12 cellular contexts compared by ENCODE assay signal in genomic region chr1:54477153-54477561, GRCh38.
DNase-seq lines count a peak whose midpoint lies in the region; ATAC-seq and TF ChIP-seq lines count a peak whose summit lies in the region.
"Had no signal": no experiment of that assay in that cellular context is flagged by ENCODE, and none has a peak within 500 bp of the region (broad histone marks: within the 10 kb centered on the region; RNA-seq: fewer than 3 reads in every experiment).

No MANE protein-coding gene starts in this region.

- POLR2A ChIA-PET in CD4-positive, alpha-beta memory T cell (lab: Charles Lee; ENCODE audit: partially characterized antibody) = interaction anchor here (0.6 to 10.4 kb wide), 6 partner anchors 9 to 70 kb away, joined by 4 to 121 read pairs (median 25); partner anchors contain the start of gene SSBP3

- H4K20me1 ChIP-seq in GM23338 (replicated peaks; ENCODE audit: insufficient read depth) = no peaks in the 10 kb centered on the region

- no peak for DNase-seq in CD4-positive, alpha-beta memory T cell
- DNase-seq in GM23338 (ENCODE audit: low spot score) (no peak), natural killer cell (no peak), retina (no peak), Right ventricle myocardium inferior (ENCODE audit: missing footprints) (no peak)
- DNase-seq: amniotic stem cell; head of caudate nucleus; NCI-H524; stimulated activated CD4-positive, alpha-beta T cell treated with anti-CD3 and anti-CD28 coated beads, Interleukin-2, amount 100 ng/mL, for 24 hours; stimulated activated CD8-positive, alpha-beta memory T cell treated with anti-CD3 and anti-CD28 coated beads, Interleukin-4, amount 100 ng/mL, for 48 hours had no signal

- ATAC-seq in GM23338 = no peak
- ATAC-seq in activated T-helper 17 cell treated with anti-CD3 and anti-CD28 coated beads, Interleukin-2, amount 50 U/mL, for 72 hours (replicated peaks) = peak; percentile 32
- ATAC-seq in natural killer cell = no peak
- ATAC-seq in GM21526 (IDR thresholded peaks at IDR 0.05; ENCODE audit: low FRiP score, unreplicated experiment) = no peak
- no peak for ATAC-seq in Right ventricle myocardium inferior

- intact Hi-C loops in CD4-positive, alpha-beta memory T cell (cut with micrococcal nuclease) = loop anchor here (1.0 to 2.0 kb wide), 2 partner anchors 11 to 16 kb away; no protein-coding TSS in a partner anchor
- intact Hi-C loops in natural killer cell (cut with micrococcal nuclease) = no loop called here
- intact Hi-C loops in Right ventricle myocardium inferior (cut with DNase I) = no loop called here

- no peak overlapping the region for H3K27ac ChIP-seq in CD4-positive, alpha-beta memory T cell (ENCODE audit: low read depth, low read length)
- H3K27ac ChIP-seq in GM23338 (ENCODE audit: low read depth) = no peak overlapping the region

- H3K9me2 ChIP-seq in GM23338 (ENCODE audit: insufficient read depth) = no peaks in the 10 kb centered on the region; the same call in 1 of the 2 replicates

- no peaks in the 10 kb centered on the region for H3K79me2 ChIP-seq in GM23338 (replicated peaks; ENCODE audit: insufficient read depth)

- H3K4me1 Mint-ChIP-seq in CD4-positive, alpha-beta memory T cell = peaks cover 56 to 82% (median 69%) of the 10 kb centered on the region in 4 donors
- H3K4me1 Mint-ChIP-seq in GM23338 = peaks cover 72% of the 10 kb centered on the region
- peaks cover 44% of the 10 kb centered on the region for H3K4me1 Mint-ChIP-seq in activated T-helper 17 cell treated with anti-CD3 and anti-CD28 coated beads, Interleukin-2, amount 50 U/mL, for 72 hours
- peaks cover 69 to 83% of the 10 kb centered on the region in 2 donors for H3K4me1 Mint-ChIP-seq in natural killer cell

- no peak for TF ChIP-seq CTCF in GM23338 (conservative IDR thresholded peaks at IDR 0.05; ENCODE audit: low read depth in 2 of 2)
- no peak for TF ChIP-seq CTCF in natural killer cell (IDR thresholded peaks at IDR 0.05)

- peak overlapping the region; percentile 98 for H3K4me2 ChIP-seq in GM23338

- H3K9me3 ChIP-seq in CD4-positive, alpha-beta memory T cell (ENCODE audit: control insufficient read depth in 1 of 2, low read length in 2 of 2) = no peaks in the 10 kb centered on the region

- peaks cover 0 to 2% of the 10 kb centered on the region in 2 donors for H3K27me3 Mint-ChIP-seq in CD4-positive, alpha-beta memory T cell
- H3K27me3 Mint-ChIP-seq in GM23338 (ENCODE audit: insufficient read depth, low read depth, poor library complexity) (peaks cover 44% of the 10 kb centered on the region), natural killer cell (ENCODE audit: low read depth in 2 of 2) (no peaks in the 10 kb centered on the region)
- peaks cover 9% of the 10 kb centered on the region for H3K27me3 Mint-ChIP-seq in activated T-helper 17 cell treated with anti-CD3 and anti-CD28 coated beads, Interleukin-2, amount 50 U/mL, for 72 hours

- H3K36me3 Mint-ChIP-seq in CD4-positive, alpha-beta memory T cell = no peaks in the 10 kb centered on the region
- H3K36me3 Mint-ChIP-seq in GM23338 (ENCODE audit: low read depth) (no peaks in the 10 kb centered on the region), natural killer cell (no peaks in the 10 kb centered on the region)
- no peaks in the 10 kb centered on the region for H3K36me3 Mint-ChIP-seq in activated T-helper 17 cell treated with anti-CD3 and anti-CD28 coated beads, Interleukin-2, amount 50 U/mL, for 72 hours (ENCODE audit: low read depth)

- no peak overlapping the region for H2AFZ ChIP-seq in GM23338

- peaks cover 77% of the 10 kb centered on the region for H3K4me1 ChIP-seq in CD4-positive, alpha-beta memory T cell (ENCODE audit: insufficient read depth, low read length)
- H3K4me1 ChIP-seq in GM23338 (ENCODE audit: insufficient read depth) = peaks cover 61% of the 10 kb centered on the region

- no peaks in the 10 kb centered on the region for H3K27me3 ChIP-seq in CD4-positive, alpha-beta memory T cell (ENCODE audit: insufficient read depth, low read length)
- H3K27me3 ChIP-seq in GM23338 (ENCODE audit: insufficient read depth) = peaks cover 57% of the 10 kb centered on the region

- no peak overlapping the region for H3K4me3 ChIP-seq in CD4-positive, alpha-beta memory T cell (ENCODE audit: low read length in 2 of 2)
- no peak overlapping the region; the same call in 1 of the 2 replicates for H3K4me3 ChIP-seq in GM23338

- no peaks in the 10 kb centered on the region for H3K9me3 Mint-ChIP-seq in CD4-positive, alpha-beta memory T cell
- H3K9me3 Mint-ChIP-seq in GM23338 (no peaks in the 10 kb centered on the region; the same call in 2 of the 3 replicates), natural killer cell (no peaks in the 10 kb centered on the region)
- no peaks in the 10 kb centered on the region for H3K9me3 Mint-ChIP-seq in activated T-helper 17 cell treated with anti-CD3 and anti-CD28 coated beads, Interleukin-2, amount 50 U/mL, for 72 hours

- peak overlapping the region; percentile 12 to 86 (median 66) for H3K4me3 Mint-ChIP-seq in CD4-positive, alpha-beta memory T cell
- H3K4me3 Mint-ChIP-seq in GM23338 (no peak overlapping the region), natural killer cell (peak overlapping the region; percentile 82)
- peak overlapping the region; percentile 6 for H3K4me3 Mint-ChIP-seq in activated T-helper 17 cell treated with anti-CD3 and anti-CD28 coated beads, Interleukin-2, amount 50 U/mL, for 72 hours

- H3F3A ChIP-seq in GM23338 (replicated peaks; ENCODE audit: low read depth) = peaks cover 33% of the 10 kb centered on the region

- CTCF ChIA-PET in CD4-positive, alpha-beta memory T cell (lab: Charles Lee; ENCODE audit: partially characterized antibody) = interaction anchor here (1.1 to 1.6 kb wide), 5 partner anchors 10 to 70 kb away, joined by 3 to 17 read pairs (median 3); no protein-coding TSS in a partner anchor

- H3K36me3 ChIP-seq in CD4-positive, alpha-beta memory T cell (ENCODE audit: insufficient read depth, low read length) = no peaks in the 10 kb centered on the region
- no peaks in the 10 kb centered on the region; the same call in 1 of the 2 replicates for H3K36me3 ChIP-seq in GM23338 (ENCODE audit: insufficient read depth)

- peak overlapping the region; percentile 59 to 97 (median 81) for H3K27ac Mint-ChIP-seq in CD4-positive, alpha-beta memory T cell
- H3K27ac Mint-ChIP-seq in GM23338 (no peak overlapping the region), natural killer cell (peak overlapping the region; percentile 88 to 91)
- H3K27ac Mint-ChIP-seq in activated T-helper 17 cell treated with anti-CD3 and anti-CD28 coated beads, Interleukin-2, amount 50 U/mL, for 72 hours = no peak overlapping the region

TF ChIP-seq in GM23338, 12 proteins besides CTCF, POLR2A, EP300 and RAD21:
- TF ChIP-seq ZNF114 (CRISPR knock-in tag; IDR thresholded peaks at IDR 0.05) (no peak), REST (IDR thresholded peaks at IDR 0.05; ENCODE audit: unreplicated experiment) (no peak), EZH2phosphoT487 (IDR thresholded peaks at IDR 0.05; ENCODE audit: unreplicated experiment) (no peak), JUNB (IDR thresholded peaks at IDR 0.05; ENCODE audit: unreplicated experiment) (no peak), STAT1 (IDR thresholded peaks at IDR 0.05; ENCODE audit: unreplicated experiment) (no peak), NANOG (IDR thresholded peaks at IDR 0.05; ENCODE audit: borderline replicate concordance) (no peak), EZH2 (IDR thresholded peaks at IDR 0.05; ENCODE audit: low read depth, unreplicated experiment) (no peak), ZNF331 (CRISPR knock-in tag; IDR thresholded peaks at IDR 0.05; ENCODE audit: low read depth) (no peak), ETS1 (IDR thresholded peaks at IDR 0.05) (no peak), CREB1 (CRISPR knock-in tag; IDR thresholded peaks at IDR 0.05; ENCODE audit: low read depth) (no peak)

Comparison
In these comparisons a context has a peak if more than half of its experiments do, and no peak if none do; other contexts are left out.
1. H3K27ac Mint-ChIP-seq: peak in CD4-positive, alpha-beta memory T cell (7 of 7) and natural killer cell (2 of 2); none in GM23338 (single experiment) and activated T-helper 17 cell treated with anti-CD3 and anti-CD28 coated beads, Interleukin-2, amount 50 U/mL, for 72 hours (single experiment).